20 cellular contexts compared by ENCODE assay signal in the genomic region with DNA sequence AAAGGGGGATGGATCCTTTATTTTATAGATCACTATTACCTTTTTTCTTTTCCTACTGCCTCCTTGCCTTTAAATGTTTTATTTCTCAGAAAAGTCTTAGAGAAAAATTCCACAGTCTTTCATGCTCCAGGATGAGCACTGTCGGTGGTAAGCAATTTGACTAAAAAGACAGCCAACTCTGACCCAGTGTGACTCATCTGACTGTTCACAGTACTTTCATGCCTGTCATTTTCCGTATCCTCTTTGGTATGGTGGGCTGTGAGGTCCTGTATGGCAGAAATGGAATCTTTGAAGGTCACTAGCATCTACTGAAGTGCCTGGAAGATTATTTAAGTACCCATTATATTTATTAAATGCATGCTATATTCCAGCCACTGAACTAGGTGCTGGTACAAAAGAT. TPM values are rescaled to one million over a fixed set of nuclear protein-coding genes. Genes with fewer than 3 reads are reported as not detected.
DNase-seq lines count a peak whose midpoint lies in the region; ATAC-seq, FAIRE-seq and TF ChIP-seq lines count a peak whose summit lies in the region.
"Had no signal": no experiment of that assay in that cellular context is flagged by ENCODE, and none has a peak within 500 bp of the region (broad histone marks: within the 10 kb centered on the region; RNA-seq: fewer than 3 reads in every experiment).

No MANE protein-coding gene starts in this region.

- peak overlapping the region; percentile 83 for H3K27ac ChIP-seq in left ventricle myocardium inferior (replicated peaks)

- H3K9me3 ChIP-seq in left ventricle myocardium inferior (replicated peaks) = peaks cover 3% of the 10 kb centered on the region
- no peaks in the 10 kb centered on the region for H3K9me3 ChIP-seq in adipocyte (ENCODE audit: control insufficient read depth, low read length)
- H3K9me3 ChIP-seq: breast epithelium, upper lobe of left lung had no signal

- intact Hi-C loops in left ventricle myocardium inferior (cut with micrococcal nuclease) = no loop called here
- intact Hi-C loops in Right ventricle myocardium superior (cut with DNase I) = no loop called here

- H3K4me3 ChIP-seq in left ventricle myocardium inferior (no peak overlapping the region), adipocyte (ENCODE audit: low read length) (no peak overlapping the region)
- H3K4me3 ChIP-seq: breast epithelium, upper lobe of left lung had no signal

- ATAC-seq in Right ventricle myocardium superior (ENCODE audit: poor library complexity) = no peak
- no peak for ATAC-seq in GM21360 (IDR thresholded peaks at IDR 0.05; ENCODE audit: unreplicated experiment)
- ATAC-seq: left ventricle myocardium superior; stimulated activated naive B cell treated with anti-CD40 and anti-IgM and Interleukin-4, amounts not matched to agents 10 μg/mL and 1 μg/mL and 100 μg/mL, for 72 hours had no signal

- FAIRE-seq in GM12891 (lab: Jason Lieb, UNC) = no peak

- TF ChIP-seq CTCF in left ventricle myocardium inferior (IDR thresholded peaks at IDR 0.05; ENCODE audit: borderline replicate concordance) = no peak

- H3K27me3 ChIP-seq in left ventricle myocardium inferior (ENCODE audit: low read depth) (peaks cover 7% of the 10 kb centered on the region), adipocyte (replicated peaks; ENCODE audit: control insufficient read depth, insufficient read depth, low read length) (no peaks in the 10 kb centered on the region)
- H3K27me3 ChIP-seq: breast epithelium, upper lobe of left lung had no signal

- no peak overlapping the region for H3K9ac ChIP-seq in adipocyte (ENCODE audit: low read length)

- no peaks in the 10 kb centered on the region for H3K36me3 ChIP-seq in left ventricle myocardium inferior
- H3K36me3 ChIP-seq in adipocyte (ENCODE audit: control insufficient read depth, insufficient read depth, low read length, severe bottlenecking) = no peaks in the 10 kb centered on the region
- H3K36me3 ChIP-seq: breast epithelium, upper lobe of left lung had no signal

- H3K4me1 ChIP-seq in left ventricle myocardium inferior (peaks cover 32% of the 10 kb centered on the region), adipocyte (ENCODE audit: control insufficient read depth, insufficient read depth, low read length) (peaks cover 26% of the 10 kb centered on the region)
- H3K4me1 ChIP-seq: breast epithelium had no signal

- DNase-seq in left ventricle myocardium inferior (no peak), Right ventricle myocardium superior (no peak), adipocyte (ENCODE audit: low read depth) (peak; percentile 39), glomerular visceral epithelial cell (ENCODE audit: extremely low spot score) (peak; percentile 10), LoVo (ENCODE audit: low spot score) (no peak), GM12891 (ENCODE audit: insufficient read length, low spot score) (no peak), GF-D8 (lab: John Stamatoyannopoulos, UW) (no peak)
- DNase-seq: activated CD4-positive, alpha-beta T cell treated with anti-CD3 and anti-CD28 coated beads for 1 hour; activated naive CD4-positive, alpha-beta T cell treated with anti-CD3 and anti-CD28 coated beads, Interleukin-2, amount 10 ng/mL, durations not matched to agents 7 days and 5 days; CD4-positive, alpha-beta T cell; DMS79; effector CD8-positive, alpha-beta T cell; left ventricle myocardium superior; NCI-H1417; NK-92 treated with Interleukin-12 subunit alpha and Interleukin-12 subunit beta, amount 100 ng/mL, for 24 hours; SIG-M5; stimulated activated naive B cell treated with anti-CD40 and anti-IgM and Interleukin-4, amounts not matched to agents 10 μg/mL and 1 μg/mL and 100 μg/mL, for 72 hours; upper lobe of left lung had no signal

- TF ChIP-seq POLR2A in GM12891 (IDR thresholded peaks at IDR 0.05; ENCODE audit: low read depth, low read length) = no peak

TF ChIP-seq in GM12891, 5 proteins besides CTCF, POLR2A, EP300 and RAD21:
- TF ChIP-seq POLR2AphosphoS5 (IDR thresholded peaks at IDR 0.05; ENCODE audit: low read depth, low read length) = no peak
- TF ChIP-seq TAF1 (IDR thresholded peaks at IDR 0.05; ENCODE audit: low read depth, low read length) = no peak
- no peak for TF ChIP-seq POU2F2 (IDR thresholded peaks at IDR 0.05; ENCODE audit: low read depth, low read length)

RNA-seq across cellular contexts. Expression of gene RFTN2, which starts 2.1 kb away (rescaled TPM):
- total RNA-seq in left ventricle myocardium inferior (5.6 TPM), Right ventricle myocardium superior (4.4 TPM)
- 0.06 TPM for polyA plus RNA-seq in GM12891 (2012; ENCODE audit: low read depth, missing spikeins)
- total RNA-seq: CD4-positive, alpha-beta T cell had no signal

RNA-seq across cellular contexts. Expression of gene MARS2, which starts 27.7 kb away (rescaled TPM):
- total RNA-seq in left ventricle myocardium inferior (7.2 TPM), Right ventricle myocardium superior (6.6 TPM)
- polyA plus RNA-seq in GM12891 (2012; ENCODE audit: low read depth, missing spikeins) = 6.9 TPM

Comparison
In these comparisons a context has a peak if more than half of its experiments do, and no peak if none do; other contexts are left out.
1. DNase-seq: peak in adipocyte (single experiment) and glomerular visceral epithelial cell (single experiment); none in left ventricle myocardium inferior (single experiment), Right ventricle myocardium superior (single experiment), LoVo (single experiment), GM12891 (single experiment) and GF-D8 (single experiment).